ENCODE assay signal across 16 cellular contexts in genomic region chr2:25230128-25230527, GRCh38.
DNase-seq lines count a peak whose midpoint lies in the region; ATAC-seq and TF ChIP-seq lines count a peak whose summit lies in the region.
"Had no signal": no experiment of that assay in that cellular context is flagged by ENCODE, and none has a peak within 500 bp of the region (broad histone marks: within the 10 kb centered on the region; RNA-seq: fewer than 3 reads in every experiment).

No MANE protein-coding gene starts in this region.

- no peak overlapping the region for H2AFZ ChIP-seq in hepatocyte

- H3K9me2 ChIP-seq in hepatocyte (replicated peaks; ENCODE audit: insufficient read depth), result no peaks in the 10 kb centered on the region

- 52 to 59% (median 53%) methylated on average over 11 of the region's 11 CpGs for WGBS in heart left ventricle, 4 donors
- 79% methylated on average over 11 of the region's 11 CpGs for WGBS in hepatocyte (ENCODE audit: low lambda C conversion rate, missing lambda C conversion rate)
- 55 to 65% methylated on average over 8 to 11 of the region's 11 CpGs for WGBS in tibial nerve, 2 donors

- no peak overlapping the region for H3K4me3 ChIP-seq in left ventricle myocardium inferior
- no peak overlapping the region for H3K4me3 ChIP-seq in heart left ventricle
- H3K4me3 ChIP-seq in hepatocyte, result no peak overlapping the region
- H3K4me3 ChIP-seq in tibial nerve, result no peak overlapping the region
- H3K4me3 ChIP-seq: lower lobe of right lung, Peyer's patch had no signal

- no peak for TF ChIP-seq CTCF in left ventricle myocardium inferior (IDR thresholded peaks at IDR 0.05; ENCODE audit: borderline replicate concordance)
- no peak for TF ChIP-seq CTCF in heart left ventricle (IDR thresholded peaks at IDR 0.05)
- no peak for TF ChIP-seq CTCF in hepatocyte (IDR thresholded peaks at IDR 0.05; ENCODE audit: poor library complexity)
- no peak for TF ChIP-seq CTCF in tibial nerve (IDR thresholded peaks at IDR 0.05)

- H3K27me3 ChIP-seq in left ventricle myocardium inferior (ENCODE audit: low read depth), result no peaks in the 10 kb centered on the region
- no peaks in the 10 kb centered on the region for H3K27me3 ChIP-seq in heart left ventricle
- no peaks in the 10 kb centered on the region for H3K27me3 ChIP-seq in hepatocyte
- no peaks in the 10 kb centered on the region for H3K27me3 ChIP-seq in tibial nerve
- H3K27me3 ChIP-seq: Peyer's patch had no signal

- TF ChIP-seq POLR2A in heart left ventricle (IDR thresholded peaks at IDR 0.05) (no peak), tibial nerve (IDR thresholded peaks at IDR 0.05) (no peak)

- H3K4me1 ChIP-seq in left ventricle myocardium inferior (peaks cover 31% of the 10 kb centered on the region), heart left ventricle (peaks cover 0 to 29% (median 12%) of the 10 kb centered on the region in 12 donors), hepatocyte (ENCODE audit: insufficient read depth) (peaks cover 7% of the 10 kb centered on the region), tibial nerve (peaks cover 0 to 35% (median 3%) of the 10 kb centered on the region in 4 donors)

- DNase-seq in left ventricle myocardium inferior, result no peak
- DNase-seq in heart left ventricle, result no peak
- DNase-seq in NCI-H2196 (lab: John Stamatoyannopoulos, UW; ENCODE audit: unreplicated experiment), result peak; percentile 67
- DNase-seq in hepatocyte (ENCODE audit: low spot score), result no peak
- no peak for DNase-seq in NCI-H187 (lab: John Stamatoyannopoulos, UW)
- DNase-seq in NOMO-1 treated with DMSO at 0.1 percent for 48 hours (lab: John Stamatoyannopoulos, UW; ENCODE audit: unreplicated experiment), result no peak
- DNase-seq in occipital lobe (lab: John Stamatoyannopoulos, UW), result no peak
- no peak for DNase-seq in tibial nerve (ENCODE audit: low spot score in 2 of 2)
- DNase-seq: activated CD4-positive, CD25-positive, alpha-beta regulatory T cell; activated naive CD4-positive, alpha-beta T cell treated with anti-CD3 and anti-CD28 coated beads, Interleukin-2, amount 50 U/mL, for 16 hours; AML-193; EL; lower lobe of right lung; naive B cell; Peyer's patch; stimulated activated CD4-positive, alpha-beta T cell treated with anti-CD3 and anti-CD28 coated beads, Interleukin-4, amount 100 ng/mL, for 24 hours had no signal

- H3K36me3 ChIP-seq in left ventricle myocardium inferior (peaks cover 29% of the 10 kb centered on the region), heart left ventricle (peaks cover 0 to 41% (median 35%) of the 10 kb centered on the region in 9 donors), hepatocyte (replicated peaks; ENCODE audit: insufficient read depth, low read depth) (peaks cover 3% of the 10 kb centered on the region), tibial nerve (peaks cover 2 to 40% (median 8%) of the 10 kb centered on the region in 3 donors)

- H3K79me2 ChIP-seq in hepatocyte, result no peaks in the 10 kb centered on the region

- H4K20me1 ChIP-seq in hepatocyte (ENCODE audit: insufficient read depth, poor library complexity, severe bottlenecking), result peaks cover 3% of the 10 kb centered on the region

- no peak for ATAC-seq in heart left ventricle

- H3K9me3 ChIP-seq in left ventricle myocardium inferior (replicated peaks), result no peaks in the 10 kb centered on the region
- no peaks in the 10 kb centered on the region for H3K9me3 ChIP-seq in heart left ventricle
- H3K9me3 ChIP-seq in hepatocyte (ENCODE audit: low read depth), result no peaks in the 10 kb centered on the region
- H3K9me3 ChIP-seq in tibial nerve, result no peaks in the 10 kb centered on the region
- H3K9me3 ChIP-seq: lower lobe of right lung, Peyer's patch had no signal

- H3K27ac ChIP-seq in left ventricle myocardium inferior (replicated peaks), result peak overlapping the region; percentile 54
- H3K27ac ChIP-seq in heart left ventricle, result peak overlapping the region in 1 of 12 donors; percentile 75
- H3K27ac ChIP-seq in hepatocyte, result peak overlapping the region; percentile 29
- peak overlapping the region in 2 of 4 donors; percentile 70 to 76 for H3K27ac ChIP-seq in tibial nerve
- H3K27ac ChIP-seq: lower lobe of right lung had no signal

- no peak overlapping the region for H3K4me2 ChIP-seq in hepatocyte

- no peak for TF ChIP-seq EP300 in tibial nerve (IDR thresholded peaks at IDR 0.05)

- intact Hi-C loops in left ventricle myocardium inferior (cut with micrococcal nuclease), result no loop called here
- intact Hi-C loops in heart left ventricle (cut with DNase I), result no loop called here
